ENCODE assay signal across 8 cellular contexts in genomic region chr6:16184129-16184528, GRCh38. TPM values are rescaled to one million over a fixed set of nuclear protein-coding genes. Genes with fewer than 3 reads are reported as not detected.
DNase-seq lines count a peak whose midpoint lies in the region; ATAC-seq and TF ChIP-seq lines count a peak whose summit lies in the region.

No MANE protein-coding gene starts in this region.

- intact Hi-C loops in body of pancreas (cut with DNase I) = no loop called here

- no peaks in the 10 kb centered on the region for H3K27me3 ChIP-seq in body of pancreas

- peaks cover 10% of the 10 kb centered on the region for H3K4me1 ChIP-seq in body of pancreas

- ATAC-seq in GM18861 (IDR thresholded peaks at IDR 0.05; ENCODE audit: unreplicated experiment) (peak; percentile 74), body of pancreas (no peak), naive B cell (ENCODE audit: low read depth in 2 of 2) (peak; percentile 46 to 53), HG03354 (IDR thresholded peaks at IDR 0.05; ENCODE audit: poor library complexity, severe bottlenecking, unreplicated experiment) (no peak)

- H3K27ac ChIP-seq in body of pancreas = no peak overlapping the region

- 13 to 17% methylated on average over 3 of the region's 3 CpGs for WGBS in body of pancreas, 2 donors

- peaks cover 7 to 14% (median 12%) of the 10 kb centered on the region in 3 donors for H3K4me1 Mint-ChIP-seq in naive B cell
- H3K4me1 Mint-ChIP-seq in immature natural killer cell = peaks cover 38 to 42% of the 10 kb centered on the region in 2 donors

- no peak overlapping the region for H3K27ac Mint-ChIP-seq in naive B cell
- H3K27ac Mint-ChIP-seq in immature natural killer cell = peak overlapping the region in 1 of 6 donors; percentile 18

- DNase-seq in AML-193 (lab: John Stamatoyannopoulos, UW) = peak; percentile 77 to 82
- peak; percentile 69 for DNase-seq in NCI-H146 (lab: John Stamatoyannopoulos, UW)
- peak; percentile 34 to 68 (median 54) for DNase-seq in body of pancreas
- DNase-seq in naive B cell = no peak
- no peak for DNase-seq in immature natural killer cell
- DNase-seq in stimulated activated naive CD4-positive, alpha-beta T cell treated with Interleukin-2 at 50 U/mL for 16 hours (lab: John Stamatoyannopoulos, UW) = no peak

- no peaks in the 10 kb centered on the region for H3K9me3 ChIP-seq in body of pancreas

- H3K9me3 Mint-ChIP-seq in naive B cell (peaks cover 0 to 14% (median 3%) of the 10 kb centered on the region in 7 donors), immature natural killer cell (peaks cover 9 to 22% (median 15%) of the 10 kb centered on the region in 6 donors)

- H3K4me3 Mint-ChIP-seq in naive B cell = no peak overlapping the region
- H3K4me3 Mint-ChIP-seq in immature natural killer cell = no peak overlapping the region

- H3K27me3 Mint-ChIP-seq in naive B cell = peaks cover 0 to 6% (median 0%) of the 10 kb centered on the region in 3 donors
- H3K27me3 Mint-ChIP-seq in immature natural killer cell (ENCODE audit: low read depth in 3 of 3) = peaks cover 5 to 17% (median 17%) of the 10 kb centered on the region in 3 donors

- peak in 5 of 7 experiments; percentile 3 to 46 (median 32) for TF ChIP-seq CTCF in body of pancreas (IDR thresholded peaks at IDR 0.05)

- TF ChIP-seq POLR2A in body of pancreas (IDR thresholded peaks at IDR 0.05) = no peak

- H3K4me3 ChIP-seq in body of pancreas = no peak overlapping the region

- H3K36me3 Mint-ChIP-seq in naive B cell (peaks cover 0 to 8% of the 10 kb centered on the region in 2 donors), immature natural killer cell (peaks cover 4 to 9% (median 8%) of the 10 kb centered on the region in 3 donors)

- H3K36me3 ChIP-seq in body of pancreas (replicated peaks in 1 of 2; ENCODE audit: insufficient read depth in 1 of 2, low read depth in 2 of 2) = no peaks in the 10 kb centered on the region

RNA-seq across cellular contexts. Expression of gene GMPR, which starts 54.3 kb away (rescaled TPM):
- total RNA-seq in body of pancreas = 10 to 100 TPM in 1 of 2 donors, 1 to 10 TPM in 1; 7.9 to 14.0 TPM
- 1 to 10 TPM in 3 of 6 donors, under 1 TPM in 2, not detected in 1; 0.88 to 5.2 (median 1.1) TPM for polyA plus RNA-seq in naive B cell (ENCODE audit: low read depth in 6 of 6)
- polyA plus RNA-seq in immature natural killer cell = 1 to 10 TPM; 2.5 to 7.0 (median 2.7) TPM

RNA-seq across cellular contexts. Expression of gene MYLIP, which starts 55.2 kb away (rescaled TPM):
- 10 to 100 TPM; 13.2 to 28.7 TPM for total RNA-seq in body of pancreas
- polyA plus RNA-seq in naive B cell (ENCODE audit: low read depth in 6 of 6) (100 to 1,000 TPM in 5 of 6 donors, 10 to 100 TPM in 1; 90.6 to 241 (median 177) TPM), immature natural killer cell (100 to 1,000 TPM in 1 of 3 donors, 10 to 100 TPM in 2; 72.0 to 142 (median 99.0) TPM)

Comparison
In these comparisons a context has a peak if more than half of its experiments do, and no peak if none do; other contexts are left out.
1. DNase-seq: peak in AML-193 (2 of 2), NCI-H146 (single experiment) and body of pancreas (4 of 4); none in naive B cell (single experiment), immature natural killer cell (0 of 3) and stimulated activated naive CD4-positive, alpha-beta T cell treated with Interleukin-2 at 50 U/mL for 16 hours (single experiment).
2. ATAC-seq: peak in GM18861 (single experiment) and naive B cell (2 of 2); none in body of pancreas (single experiment) and HG03354 (single experiment).